ENCODE assay signal across 8 cellular contexts in the genomic region with DNA sequence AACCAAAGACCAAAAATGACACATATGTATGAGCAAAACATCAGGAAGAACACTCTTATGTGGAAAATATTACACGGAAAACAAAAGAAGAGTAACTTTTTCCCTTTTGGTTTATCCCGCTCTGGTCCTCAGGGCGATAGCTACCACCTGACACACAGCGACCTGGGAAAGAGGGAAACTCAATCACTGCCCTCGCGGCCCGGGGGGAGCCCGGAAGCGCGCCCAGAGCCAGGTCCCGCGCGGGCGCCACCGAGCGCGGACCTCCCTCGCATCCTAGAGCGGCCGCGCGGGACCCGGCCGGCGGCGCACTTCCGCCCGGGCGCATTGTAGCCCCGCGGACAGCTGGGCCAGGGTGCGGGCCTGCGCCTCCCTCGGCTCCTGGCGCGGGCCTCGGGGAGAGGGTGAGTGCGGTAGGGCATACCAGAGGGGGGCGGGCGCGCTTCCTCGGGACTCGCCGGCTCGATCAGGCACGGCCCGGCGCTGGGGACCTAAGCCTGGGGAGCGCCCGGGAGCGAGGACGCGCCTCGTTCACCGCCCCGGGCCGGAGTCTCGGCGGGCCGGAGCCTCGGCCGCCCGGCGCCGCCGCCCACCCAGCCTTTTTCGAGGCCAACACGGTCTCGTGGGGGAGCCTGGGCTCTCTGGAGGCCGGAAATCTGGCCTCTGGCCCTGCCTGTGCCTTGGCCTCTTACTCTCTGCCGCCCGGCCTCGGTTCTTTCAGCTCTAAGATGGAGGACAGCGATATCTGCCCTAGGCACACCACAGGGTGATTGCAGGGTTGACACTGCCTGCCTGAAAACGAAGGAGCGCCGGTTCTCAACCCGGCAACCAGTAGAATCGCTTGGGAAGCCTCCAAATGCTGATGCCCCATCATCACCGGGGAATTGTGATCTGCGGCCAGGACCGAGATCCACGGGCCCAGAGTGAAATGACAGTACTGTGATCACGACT. TPM values are rescaled to one million over a fixed set of nuclear protein-coding genes. Genes with fewer than 3 reads are reported as not detected.
A peak's percentile ranks its signal among the peaks of the same experiment; 100 is the strongest.
DNase-seq lines count a peak whose midpoint lies in the region; ATAC-seq and TF ChIP-seq lines count a peak whose summit lies in the region.

A gene with protein sequence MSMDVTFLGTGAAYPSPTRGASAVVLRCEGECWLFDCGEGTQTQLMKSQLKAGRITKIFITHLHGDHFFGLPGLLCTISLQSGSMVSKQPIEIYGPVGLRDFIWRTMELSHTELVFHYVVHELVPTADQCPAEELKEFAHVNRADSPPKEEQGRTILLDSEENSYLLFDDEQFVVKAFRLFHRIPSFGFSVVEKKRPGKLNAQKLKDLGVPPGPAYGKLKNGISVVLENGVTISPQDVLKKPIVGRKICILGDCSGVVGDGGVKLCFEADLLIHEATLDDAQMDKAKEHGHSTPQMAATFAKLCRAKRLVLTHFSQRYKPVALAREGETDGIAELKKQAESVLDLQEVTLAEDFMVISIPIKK (plus strand): TSS at position 327 of the 948 bp plus-strand sequence. CDS start 6,365 bp downstream, outside the sequence.

- no peaks in the 10 kb centered on the region for H3K27me3 ChIP-seq in layer of hippocampus (ENCODE audit: control insufficient read depth, insufficient read depth, low read length)

- H3K4me1 Mint-ChIP-seq in activated CD4-positive, alpha-beta T cell treated with anti-CD3 and anti-CD28 coated beads for 36 hours = peaks cover 30% of the 10 kb centered on the region

- H3K36me3 Mint-ChIP-seq in activated CD4-positive, alpha-beta T cell treated with anti-CD3 and anti-CD28 coated beads for 36 hours (ENCODE audit: low read depth) = peaks cover 15% of the 10 kb centered on the region

- no peaks in the 10 kb centered on the region for H3K27me3 Mint-ChIP-seq in activated CD4-positive, alpha-beta T cell treated with anti-CD3 and anti-CD28 coated beads for 36 hours

- peak within 1 kb of the TSS; percentile 92 for H3K27ac ChIP-seq in layer of hippocampus (ENCODE audit: low read depth, low read length)

- TF ChIP-seq CTCF in choroid plexus epithelial cell (conservative IDR thresholded peaks at IDR 0.05; ENCODE audit: low read depth, low read length) = no peak

- ATAC-seq in GM18909 (IDR thresholded peaks at IDR 0.05; ENCODE audit: poor library complexity, unreplicated experiment) = peak; percentile 97
- ATAC-seq in HG03159 (IDR thresholded peaks at IDR 0.05; ENCODE audit: unreplicated experiment) = peak; percentile 95
- peak; percentile 91 for ATAC-seq in activated CD4-positive, alpha-beta T cell treated with anti-CD3 and anti-CD28 coated beads for 36 hours

- CTCF ChIA-PET in activated CD4-positive, alpha-beta T cell treated with anti-CD3 and anti-CD28 coated beads for 36 hours (lab: Charles Lee) = interaction anchor here (0.6 to 1.3 kb wide), 5 partner anchors 37 to 572 kb away, joined by 3 to 4 read pairs (median 3); a partner anchor contains a TSS

- peak within 1 kb of the TSS; percentile 76 for H3K4me3 Mint-ChIP-seq in activated CD4-positive, alpha-beta T cell treated with anti-CD3 and anti-CD28 coated beads for 36 hours

- intact Hi-C loops in activated CD4-positive, alpha-beta T cell treated with anti-CD3 and anti-CD28 coated beads for 36 hours (cut with DNase I, micrococcal nuclease) = loop anchor here (1.0 to 10.0 kb wide), 9 partner anchors 62 to 683 kb away; a partner anchor contains a TSS

- POLR2A ChIA-PET in activated CD4-positive, alpha-beta T cell treated with anti-CD3 and anti-CD28 coated beads for 36 hours (lab: Charles Lee) = interaction anchor here (1.0 to 1.3 kb wide), 2 partner anchors 62 to 89 kb away, joined by 3 to 4 read pairs; a partner anchor contains a TSS

- peak within 1 kb of the TSS; percentile 94 for H3K27ac Mint-ChIP-seq in activated CD4-positive, alpha-beta T cell treated with anti-CD3 and anti-CD28 coated beads for 36 hours

- peak within 1 kb of the TSS; percentile 79 for H3K4me3 ChIP-seq in choroid plexus epithelial cell (ENCODE audit: low read depth, low read length)

- peaks cover 10% of the 10 kb centered on the region for H3K9me3 Mint-ChIP-seq in activated CD4-positive, alpha-beta T cell treated with anti-CD3 and anti-CD28 coated beads for 36 hours (ENCODE audit: low read depth)

- DNase-seq in AG20443 (ENCODE audit: low spot score) = peak; percentile 96
- DNase-seq in NCI-H345 treated with DMSO at 0.1 percent for 48 hours (lab: John Stamatoyannopoulos, UW; ENCODE audit: unreplicated experiment) = peak; percentile 60
- peak; percentile 76 for DNase-seq in activated CD4-positive, alpha-beta T cell treated with anti-CD3 and anti-CD28 coated beads for 36 hours
- DNase-seq in choroid plexus epithelial cell (ENCODE audit: low read depth) = peak; percentile 81
- peak; percentile 37 to 58 for DNase-seq in stimulated activated CD4-positive, alpha-beta T cell treated with anti-CD3 and anti-CD28 coated beads, Interleukin-1b, Interleukin-23, amount 100 ng/mL, for 4 hours (ENCODE audit: low read depth in 2 of 2)

RNA-seq across cellular contexts. Expression of the gene that starts here (rescaled TPM):
- total RNA-seq in activated CD4-positive, alpha-beta T cell treated with anti-CD3 and anti-CD28 coated beads for 36 hours = 1 to 10 TPM; 4.7 to 5.6 TPM

Comparison
In these comparisons a context has a peak if more than half of its experiments do, and no peak if none do; other contexts are left out.
1. Peak in every context shown above with its lines: DNase-seq, ATAC-seq, H3K4me3 ChIP-seq and H3K27ac ChIP-seq.